1 cellular context compared by ENCODE assay signal in the genomic region with DNA sequence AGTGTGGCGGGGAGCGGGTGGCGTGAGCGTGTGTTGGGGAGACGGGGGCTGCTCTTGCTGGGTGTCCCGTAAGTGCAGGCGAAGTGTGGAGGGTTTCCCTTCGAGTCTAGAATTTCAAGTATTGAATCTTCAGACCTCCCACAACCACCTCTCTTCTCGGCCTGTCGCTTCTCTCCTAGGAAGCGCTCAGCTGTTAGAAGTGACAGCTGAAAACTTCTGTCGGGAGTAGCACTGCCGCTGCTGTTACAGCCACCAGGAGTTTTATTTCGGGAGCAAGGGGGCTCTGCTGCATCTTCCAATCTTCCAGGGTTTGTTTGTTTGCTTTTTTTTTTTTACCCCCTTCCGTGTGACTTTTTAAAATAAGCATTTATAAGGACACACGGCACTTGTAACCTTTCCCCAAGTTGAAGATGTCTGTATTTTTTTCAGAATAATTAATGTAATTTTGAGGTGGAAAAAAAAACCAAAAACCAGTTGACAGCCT.
TF ChIP-seq lines count a peak whose summit lies in the region.

No MANE protein-coding gene starts in this region.

TF ChIP-seq in GM23338, 12 proteins besides CTCF, POLR2A, EP300 and RAD21 (continued from another document):
- TF ChIP-seq ZNF462 (CRISPR knock-in tag; IDR thresholded peaks at IDR 0.05), result no peak
- no peak for TF ChIP-seq NANOG (IDR thresholded peaks at IDR 0.05; ENCODE audit: borderline replicate concordance)
- no peak for TF ChIP-seq ETS1 (IDR thresholded peaks at IDR 0.05)
- TF ChIP-seq POLR2AphosphoS5 (IDR thresholded peaks at IDR 0.05; ENCODE audit: low read depth), result no peak
- no peak for TF ChIP-seq CREB1 (CRISPR knock-in tag; IDR thresholded peaks at IDR 0.05; ENCODE audit: low read depth)
- no peak for TF ChIP-seq EZH2phosphoT487 (IDR thresholded peaks at IDR 0.05; ENCODE audit: unreplicated experiment)
- no peak for TF ChIP-seq ZNF114 (CRISPR knock-in tag; IDR thresholded peaks at IDR 0.05)
